Comparison of ENCODE assay signal across 13 cellular contexts in genomic region chr11:44700009-44700408, GRCh38. TPM values are rescaled to one million over a fixed set of nuclear protein-coding genes. Genes with fewer than 3 reads are reported as not detected.
DNase-seq lines count a peak whose midpoint lies in the region; ATAC-seq and TF ChIP-seq lines count a peak whose summit lies in the region.
"Had no signal": no experiment of that assay in that cellular context is flagged by ENCODE, and none has a peak within 500 bp of the region (broad histone marks: within the 10 kb centered on the region; RNA-seq: fewer than 3 reads in every experiment).

No MANE protein-coding gene starts in this region.

- H3K36me3 Mint-ChIP-seq in central memory CD8-positive, alpha-beta T cell (ENCODE audit: insufficient read depth) = no peaks in the 10 kb centered on the region

- H3K9ac ChIP-seq in parathyroid adenoma = no peak overlapping the region
- H3K9ac ChIP-seq: BLaER1 had no signal

- TF ChIP-seq POLR2A in heart left ventricle (IDR thresholded peaks at IDR 0.05) = no peak

- no peak overlapping the region for H3K4me3 Mint-ChIP-seq in central memory CD8-positive, alpha-beta T cell
- H3K4me3 Mint-ChIP-seq: HFFc6 had no signal

- H3K4me3 ChIP-seq in heart left ventricle = no peak overlapping the region
- no peak overlapping the region for H3K4me3 ChIP-seq in right cardiac atrium (ENCODE audit: low read length)
- no peak overlapping the region for H3K4me3 ChIP-seq in parathyroid adenoma (ENCODE audit: low read depth, low read length)
- H3K4me3 ChIP-seq: BLaER1 had no signal

- H3K36me3 ChIP-seq in heart left ventricle = no peaks in the 10 kb centered on the region
- H3K36me3 ChIP-seq in parathyroid adenoma (ENCODE audit: control insufficient read depth, insufficient read depth, low read length) = no peaks in the 10 kb centered on the region
- H3K36me3 ChIP-seq: BLaER1 had no signal

- H3K4me2 ChIP-seq in parathyroid adenoma (ENCODE audit: low read length) = no peak overlapping the region
- H3K4me2 ChIP-seq: BLaER1 had no signal

- H3K27me3 ChIP-seq in heart left ventricle = no peaks in the 10 kb centered on the region
- no peaks in the 10 kb centered on the region for H3K27me3 ChIP-seq in right cardiac atrium (ENCODE audit: control insufficient read depth, insufficient read depth)
- no peaks in the 10 kb centered on the region for H3K27me3 ChIP-seq in parathyroid adenoma (ENCODE audit: control insufficient read depth, insufficient read depth, low read length)

- H3K9me3 Mint-ChIP-seq in central memory CD8-positive, alpha-beta T cell = no peaks in the 10 kb centered on the region

- peak overlapping the region; percentile 22 for H2AFZ ChIP-seq in parathyroid adenoma

- intact Hi-C loops in heart left ventricle (cut with DNase I) (loop anchor here in 3 of 10 donors (2.0 to 10.0 kb wide), 3 partner anchors 67 to 575 kb away; no protein-coding TSS in a partner anchor), right cardiac atrium (cut with DNase I) (loop anchor here in 1 of 4 donors (10.0 kb wide), 1 partner anchor 75 kb away; no protein-coding TSS in a partner anchor)

- H3K27me3 Mint-ChIP-seq in central memory CD8-positive, alpha-beta T cell = peaks cover 37% of the 10 kb centered on the region

- TF ChIP-seq CTCF in heart left ventricle (IDR thresholded peaks at IDR 0.05) (no peak), parathyroid adenoma (IDR thresholded peaks at IDR 0.05) (no peak)

- ATAC-seq in central memory CD8-positive, alpha-beta T cell (replicated peaks; ENCODE audit: extremely low read depth, poor library complexity, severe bottlenecking) = no peak
- ATAC-seq in heart left ventricle (peak in 2 of 4 donors; percentile 16 to 43), right cardiac atrium (peak in 1 of 2 donors; percentile 13), GM21825 (IDR thresholded peaks at IDR 0.05; ENCODE audit: unreplicated experiment) (no peak), left lobe of liver (no peak)

- H3K4me1 ChIP-seq in heart left ventricle = peaks cover 6 to 43% (median 17%) of the 10 kb centered on the region in 12 donors
- H3K4me1 ChIP-seq in right cardiac atrium (ENCODE audit: control insufficient read depth, insufficient read depth, low read length) = peaks cover 18% of the 10 kb centered on the region
- H3K4me1 ChIP-seq in parathyroid adenoma = no peaks in the 10 kb centered on the region
- H3K4me1 ChIP-seq: BLaER1 had no signal

- no peaks in the 10 kb centered on the region for H3K79me2 ChIP-seq in parathyroid adenoma

- H3K27ac ChIP-seq in heart left ventricle (peak overlapping the region in 10 of 12 donors; percentile 3 to 78 (median 42)), right cardiac atrium (ENCODE audit: low read length) (peak overlapping the region; percentile 83), parathyroid adenoma (no peak overlapping the region)
- H3K27ac ChIP-seq: BLaER1 had no signal

- peaks cover 0 to 10% (median 6%) of the 10 kb centered on the region in 12 donors for H3K9me3 ChIP-seq in heart left ventricle
- no peaks in the 10 kb centered on the region for H3K9me3 ChIP-seq in right cardiac atrium (ENCODE audit: control insufficient read depth, low read length)
- H3K9me3 ChIP-seq in parathyroid adenoma (ENCODE audit: control insufficient read depth, low read length) = no peaks in the 10 kb centered on the region

- peak overlapping the region; percentile 58 for H3K27ac Mint-ChIP-seq in central memory CD8-positive, alpha-beta T cell (ENCODE audit: low read depth)
- H3K27ac Mint-ChIP-seq: HFFc6 had no signal

- H3K4me1 Mint-ChIP-seq in central memory CD8-positive, alpha-beta T cell = peaks cover 8% of the 10 kb centered on the region

- DNase-seq in central memory CD8-positive, alpha-beta T cell (ENCODE audit: low spot score in 2 of 2) = no peak
- no peak for DNase-seq in heart left ventricle
- DNase-seq in right cardiac atrium = no peak
- DNase-seq in stimulated activated naive CD4-positive, alpha-beta T cell (lab: John Stamatoyannopoulos, UW) = no peak
- DNase-seq in NOMO-1 treated with dmso at 0.1 percent for 144 hours (lab: John Stamatoyannopoulos, UW; ENCODE audit: unreplicated experiment) = no peak
- no peak for DNase-seq in left lobe of liver (ENCODE audit: low spot score)
- DNase-seq: DMS53, GF-D8, HCEC 1CT, HFFc6 had no signal

- 36 to 49% (median 42%) methylated on average over 4 of the region's 4 CpGs for WGBS in heart left ventricle, 4 donors
- 36% methylated on average over 4 of the region's 4 CpGs for WGBS in right cardiac atrium

RNA-seq across cellular contexts. Expression of gene TSPAN18, which starts 26.8 kb away (rescaled TPM):
- total RNA-seq in heart left ventricle (100 to 1,000 TPM in 4 of 9 donors, 10 to 100 TPM in 5; 47.6 to 151 (median 90.6) TPM), right cardiac atrium (100 to 1,000 TPM; 158 to 236 (median 207) TPM), left lobe of liver (4.2 TPM)
- polyA plus RNA-seq in heart left ventricle (10 to 100 TPM; 40.0 to 60.4 TPM), right cardiac atrium (120 TPM)
